In the genomic region with DNA sequence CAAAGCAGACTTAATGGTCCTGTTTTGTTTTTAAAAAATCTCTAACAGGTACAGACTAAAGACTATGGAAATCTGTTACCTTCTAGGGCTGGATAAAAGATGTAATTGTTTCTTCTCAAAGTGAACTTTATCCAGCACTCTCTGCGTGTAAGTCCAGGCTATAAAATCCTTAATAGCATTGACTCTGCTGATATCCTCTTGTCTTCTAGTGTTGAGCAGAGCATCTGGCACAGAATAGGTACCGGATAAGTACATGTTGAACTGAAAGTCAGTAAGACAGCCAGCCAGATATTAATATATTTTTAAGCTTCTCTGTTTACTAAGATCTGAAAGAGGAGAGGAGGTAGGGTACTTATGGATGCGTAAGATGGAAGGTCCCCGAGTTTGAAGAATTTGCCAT, we compare ENCODE assay signal across 14 cellular contexts.
A peak's percentile ranks its signal among the peaks of the same experiment; 100 is the strongest.
DNase-seq lines count a peak whose midpoint lies in the region; ATAC-seq and TF ChIP-seq lines count a peak whose summit lies in the region.
"Had no signal": no experiment of that assay in that cellular context is flagged by ENCODE, and none has a peak within 500 bp of the region (broad histone marks: within the 10 kb centered on the region; RNA-seq: fewer than 3 reads in every experiment).

No MANE protein-coding gene starts in this region.

- no peaks in the 10 kb centered on the region for H3K27me3 ChIP-seq in left ventricle myocardium inferior (ENCODE audit: low read depth)
- H3K27me3 ChIP-seq in SJCRH30, result no peaks in the 10 kb centered on the region
- H3K27me3 ChIP-seq: BLaER1 had no signal

- intact Hi-C loops in left ventricle myocardium inferior (cut with micrococcal nuclease), result no loop called here
- intact Hi-C loops in cardiac septum (cut with DNase I), result no loop called here
- intact Hi-C loops in left ventricle myocardium superior (cut with micrococcal nuclease), result no loop called here

- peak overlapping the region; percentile 76 for H3K27ac ChIP-seq in left ventricle myocardium inferior (replicated peaks)
- no peak overlapping the region for H3K27ac ChIP-seq in SJCRH30
- H3K27ac ChIP-seq: BLaER1 had no signal

- H3K4me1 ChIP-seq in left ventricle myocardium inferior, result peaks cover 56% of the 10 kb centered on the region
- H3K4me1 ChIP-seq in SJCRH30, result no peaks in the 10 kb centered on the region
- H3K4me1 ChIP-seq: BLaER1 had no signal

- H3K36me3 ChIP-seq in left ventricle myocardium inferior (no peaks in the 10 kb centered on the region), SJCRH30 (no peaks in the 10 kb centered on the region)
- H3K36me3 ChIP-seq: BLaER1 had no signal

- ATAC-seq in left ventricle myocardium superior, result peak; percentile 69
- no peak for ATAC-seq in HG03196 (IDR thresholded peaks at IDR 0.05; ENCODE audit: unreplicated experiment)
- ATAC-seq: HepG2 had no signal

- peak; percentile 52 for DNase-seq in NCI-H82 (lab: John Stamatoyannopoulos, UW)
- no peak for DNase-seq in NCI-H82 treated with DMSO at 0.1 percent for 48 hours (lab: John Stamatoyannopoulos, UW; ENCODE audit: unreplicated experiment)
- DNase-seq in left ventricle myocardium inferior, result no peak
- no peak for DNase-seq in cardiac septum (ENCODE audit: low spot score)
- no peak for DNase-seq in left ventricle myocardium superior
- no peak for DNase-seq in SJCRH30
- DNase-seq: 8988T; CD4-positive, alpha-beta memory T cell; DMS79 treated with DMSO at 0.1 percent for 48 hours; GF-D8; H9 had no signal

- no peak for TF ChIP-seq CTCF in left ventricle myocardium inferior (IDR thresholded peaks at IDR 0.05; ENCODE audit: borderline replicate concordance)

- H3K9me3 ChIP-seq in left ventricle myocardium inferior (replicated peaks) (no peaks in the 10 kb centered on the region), SJCRH30 (replicated peaks) (no peaks in the 10 kb centered on the region)
- H3K9me3 ChIP-seq: BLaER1 had no signal

- no peak overlapping the region for H3K4me3 ChIP-seq in left ventricle myocardium inferior
- no peak overlapping the region for H3K4me3 ChIP-seq in SJCRH30
- H3K4me3 ChIP-seq: BLaER1 had no signal
